ENCODE assay signal across 8 cellular contexts in genomic region chr4:105473340-105474109, GRCh38.
DNase-seq lines count a peak whose midpoint lies in the region; ATAC-seq lines count a peak whose summit lies in the region.

PPA2 (minus strand) TSS chr4:105474062; CDS start chr4:105474050, 12 bp downstream.

- DNase-seq in AG20443 (ENCODE audit: low spot score) (peak; percentile 86), NCI-H510A (lab: John Stamatoyannopoulos, UW) (peak; percentile 74)
- peak; percentile 88 for DNase-seq in activated CD4-positive, alpha-beta T cell treated with anti-CD3 and anti-CD28 coated beads for 48 hours
- DNase-seq in stimulated activated CD4-positive, alpha-beta T cell treated with anti-CD3 and anti-CD28 coated beads, Interleukin-1b, Interleukin-23, amount 100 ng/mL, for 24 hours (ENCODE audit: low read depth in 4 of 4, low spot score in 1 of 4): peak; percentile 67 to 80 (median 70)

- ATAC-seq in GM19023 (IDR thresholded peaks at IDR 0.05; ENCODE audit: unreplicated experiment) (peak; percentile 84), HG03196 (IDR thresholded peaks at IDR 0.05; ENCODE audit: unreplicated experiment) (peak; percentile 87)

- no peaks in the 10 kb centered on the region for H3K27me3 ChIP-seq in layer of hippocampus (ENCODE audit: control insufficient read depth, insufficient read depth, low read length)

- H3K27ac ChIP-seq in cingulate gyrus (ENCODE audit: low read depth, low read length) (peak within 1 kb of the TSS; percentile 92), layer of hippocampus (ENCODE audit: low read depth, low read length) (peak within 1 kb of the TSS; percentile 93)

Comparison
In these comparisons a context has a peak if more than half of its experiments do, and no peak if none do; other contexts are left out.
1. Peak in every context shown above with its lines: DNase-seq, ATAC-seq and H3K27ac ChIP-seq.